8 cellular contexts compared by ENCODE assay signal in the genomic region with DNA sequence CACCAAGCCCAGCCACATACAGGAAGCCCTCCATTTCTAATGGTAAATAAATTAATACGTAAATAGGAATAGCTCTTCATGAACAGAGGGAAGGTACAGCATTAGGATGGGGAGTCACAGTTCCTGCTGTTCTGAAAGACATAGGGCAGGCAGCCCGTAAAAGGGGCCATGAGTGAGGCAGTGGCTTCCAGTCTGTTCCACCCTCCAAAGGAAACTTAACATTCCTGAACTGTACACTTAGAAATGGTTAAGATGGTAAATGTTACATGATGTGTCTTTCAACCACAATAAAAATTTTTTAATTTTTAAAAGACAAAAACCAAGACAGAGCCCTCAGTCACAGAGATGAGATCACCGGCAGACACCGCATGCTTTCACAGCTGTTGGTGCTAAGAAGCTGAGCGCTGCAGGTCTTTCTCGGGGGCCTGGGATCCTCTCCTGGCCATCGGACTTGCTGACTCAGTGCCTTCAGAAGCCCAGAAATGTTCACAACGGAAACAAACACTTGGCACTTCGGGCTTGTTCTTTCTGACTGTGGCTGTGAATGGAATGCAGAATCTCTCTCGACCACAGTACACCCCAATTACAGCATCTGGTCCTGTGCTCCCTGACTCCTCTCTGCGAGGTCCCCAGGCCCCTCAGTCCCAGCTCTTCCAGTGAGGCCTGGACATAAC. TPM values are rescaled to one million over a fixed set of nuclear protein-coding genes. Genes with fewer than 3 reads are reported as not detected.
DNase-seq lines count a peak whose midpoint lies in the region; ATAC-seq and TF ChIP-seq lines count a peak whose summit lies in the region.

No MANE protein-coding gene starts in this region.

- no peak overlapping the region for H3K4me3 ChIP-seq in brain microvascular endothelial cell (ENCODE audit: low read depth, low read length)

- H4K5ac ChIP-seq in H9 (ENCODE audit: insufficient read length, low read depth, low read length) = no peak overlapping the region

- H4K20me1 ChIP-seq in H9 (ENCODE audit: control insufficient read depth, insufficient read depth, insufficient read length) = no peaks in the 10 kb centered on the region

- no peak overlapping the region for H3K4me3 Mint-ChIP-seq in stimulated activated naive CD8-positive, alpha-beta T cell treated with anti-CD3 and anti-CD28 coated beads, Interleukin-15, Interleukin-2, amounts not matched to agents 100 ng/mL and 50 ng/mL, for 24 hours
- H3K4me3 Mint-ChIP-seq in H9 = no peak overlapping the region

- no peak overlapping the region for H2BK20ac ChIP-seq in H9 (ENCODE audit: low read depth, low read length, poor library complexity, severe bottlenecking)

- no CpG with 5 or more reads among the region's 11 CpGs for WGBS in H9 (ENCODE audit: extremely low coverage, insufficient read length, low lambda C conversion rate)

- no peak overlapping the region for H4K8ac ChIP-seq in H9 (replicated peaks; ENCODE audit: insufficient read length, low read depth, low read length)

- H3K27me3 Mint-ChIP-seq in stimulated activated naive CD8-positive, alpha-beta T cell treated with anti-CD3 and anti-CD28 coated beads, Interleukin-15, Interleukin-2, amounts not matched to agents 100 ng/mL and 50 ng/mL, for 24 hours = no peaks in the 10 kb centered on the region
- H3K27me3 Mint-ChIP-seq in H9 (ENCODE audit: low read depth) = no peaks in the 10 kb centered on the region

- H3K27ac ChIP-seq in brain microvascular endothelial cell (peak overlapping the region; percentile 88), H9 (ENCODE audit: insufficient read length, low read depth, low read length) (no peak overlapping the region)

- no peak overlapping the region for H2BK15ac ChIP-seq in H9 (ENCODE audit: low read depth, low read length)

- H2AK5ac ChIP-seq in H9 (ENCODE audit: insufficient read length, low read length) = no peak overlapping the region

- DNase-seq in HS-5 (ENCODE audit: low read depth) (peak; percentile 89), brain microvascular endothelial cell (peak; percentile 99), left lobe of liver (ENCODE audit: low spot score) (no peak), NCI-H1436 (lab: John Stamatoyannopoulos, UW) (no peak), H9 (no peak)
- no peak for DNase-seq in effector CD4-positive, alpha-beta T cell

- H4K91ac ChIP-seq in H9 (ENCODE audit: insufficient read length, low read depth, low read length) = no peak overlapping the region

- no peaks in the 10 kb centered on the region for H3K79me1 ChIP-seq in H9 (ENCODE audit: insufficient read depth, low read depth, low read length, poor library complexity, severe bottlenecking)

- ATAC-seq in left lobe of liver (peak; percentile 19), HG03342 (IDR thresholded peaks at IDR 0.05; ENCODE audit: unreplicated experiment) (no peak)

- no peaks in the 10 kb centered on the region for H3K79me2 ChIP-seq in H9 (ENCODE audit: insufficient read depth, low read length)

- TF ChIP-seq CTCF in brain microvascular endothelial cell (IDR thresholded peaks at IDR 0.05; ENCODE audit: low read depth, low read length, missing control alignments) (no peak), H9 (conservative IDR thresholded peaks at IDR 0.05) (no peak)

- H3K4me2 ChIP-seq in H9 (ENCODE audit: insufficient read depth, insufficient read length, low read length) = no peak overlapping the region

- no peaks in the 10 kb centered on the region for H3K27me3 ChIP-seq in brain microvascular endothelial cell (replicated peaks)
- no peaks in the 10 kb centered on the region for H3K27me3 ChIP-seq in H9 (ENCODE audit: insufficient read depth, low read length)

- no peak overlapping the region for H3T11ph ChIP-seq in H9 (ENCODE audit: low read length)

- H2BK120ac ChIP-seq in H9 (ENCODE audit: low read depth, low read length, poor library complexity, severe bottlenecking) = no peak overlapping the region

- H3K9me3 ChIP-seq in H9 (ENCODE audit: control insufficient read depth, low read depth, low read length) = no peaks in the 10 kb centered on the region

- no peak overlapping the region for H2BK5ac ChIP-seq in H9 (ENCODE audit: insufficient read length, low read length)

- in situ Hi-C loops in brain microvascular endothelial cell (cut with HindIII; ENCODE audit: low pct_ligation_motif_present, low sequenced_read_pairs) = no loop called here

- no peaks in the 10 kb centered on the region for H3K23me2 ChIP-seq in H9 (ENCODE audit: insufficient read length, low read depth, low read length, poor library complexity, severe bottlenecking)

- H3K14ac ChIP-seq in H9 (ENCODE audit: insufficient read depth, low read length) = no peak overlapping the region

- no peak overlapping the region for H3K56ac ChIP-seq in H9 (ENCODE audit: insufficient read length, low read depth, low read length)

- no peak overlapping the region for H3K23ac ChIP-seq in H9 (ENCODE audit: insufficient read length, low read depth, low read length)

- peaks cover 21% of the 10 kb centered on the region for H3K36me3 ChIP-seq in brain microvascular endothelial cell (replicated peaks)

- no peaks in the 10 kb centered on the region for H3K9me3 Mint-ChIP-seq in stimulated activated naive CD8-positive, alpha-beta T cell treated with anti-CD3 and anti-CD28 coated beads, Interleukin-15, Interleukin-2, amounts not matched to agents 100 ng/mL and 50 ng/mL, for 24 hours
- no peaks in the 10 kb centered on the region for H3K9me3 Mint-ChIP-seq in H9

- H2AFZ ChIP-seq in H9 (ENCODE audit: low read length) = no peak overlapping the region

- H3K9ac ChIP-seq in H9 (ENCODE audit: extremely low read depth, insufficient read length, low read length) = no peak overlapping the region

- no peak overlapping the region for H3K4ac ChIP-seq in H9 (ENCODE audit: low read depth, low read length)

- no peaks in the 10 kb centered on the region for H3K4me1 ChIP-seq in H9 (ENCODE audit: insufficient read depth, low read length)

- H3K18ac ChIP-seq in H9 (ENCODE audit: insufficient read length, low read depth, low read length) = no peak overlapping the region

- H2BK12ac ChIP-seq in H9 (ENCODE audit: insufficient read length, low read depth, low read length) = no peak overlapping the region

- peak overlapping the region; percentile 45 for H3K27ac Mint-ChIP-seq in stimulated activated naive CD8-positive, alpha-beta T cell treated with anti-CD3 and anti-CD28 coated beads, Interleukin-15, Interleukin-2, amounts not matched to agents 100 ng/mL and 50 ng/mL, for 24 hours
- 0 out of 7 replicates have a peak overlapping the region, but pooled peaks of 1 of the 3 experiments have one; percentile 20 for H3K27ac Mint-ChIP-seq in H9

- H3K4me1 Mint-ChIP-seq in stimulated activated naive CD8-positive, alpha-beta T cell treated with anti-CD3 and anti-CD28 coated beads, Interleukin-15, Interleukin-2, amounts not matched to agents 100 ng/mL and 50 ng/mL, for 24 hours (ENCODE audit: low read depth) = peaks cover 24% of the 10 kb centered on the region
- no peaks in the 10 kb centered on the region for H3K4me1 Mint-ChIP-seq in H9

- H3K36me3 Mint-ChIP-seq in stimulated activated naive CD8-positive, alpha-beta T cell treated with anti-CD3 and anti-CD28 coated beads, Interleukin-15, Interleukin-2, amounts not matched to agents 100 ng/mL and 50 ng/mL, for 24 hours (ENCODE audit: low read depth) = peaks cover 34% of the 10 kb centered on the region
- H3K36me3 Mint-ChIP-seq in H9 (ENCODE audit: insufficient read depth in 1 of 3, low read depth in 3 of 3) = peaks cover 26 to 69% (median 61%) of the 10 kb centered on the region in 3 experiments; a peak in 6 of 7 replicates

RNA-seq across cellular contexts. Expression of gene EPS15L1, which starts 36.4 kb away (rescaled TPM):
- total RNA-seq in left lobe of liver (17.2 TPM), H9 (2021) (31.8 and 33.3 TPM in 2 replicates)

Comparison
In these comparisons a context has a peak if more than half of its experiments do, and no peak if none do; other contexts are left out.
1. DNase-seq: peak in HS-5 (single experiment) and brain microvascular endothelial cell (single experiment); none in left lobe of liver (single experiment), NCI-H1436 (single experiment), effector CD4-positive, alpha-beta T cell (single experiment) and H9 (single experiment).